14 cellular contexts compared by ENCODE assay signal in genomic region chr1:216830402-216830801, GRCh38.
"Had no signal": no experiment of that assay in that cellular context is flagged by ENCODE, and none has a peak within 500 bp of the region (broad histone marks: within the 10 kb centered on the region; RNA-seq: fewer than 3 reads in every experiment).

No MANE protein-coding gene starts in this region.

- H3K4me3 ChIP-seq: smooth muscle cell had no signal

- FAIRE-seq: TTC549 had no signal

- ATAC-seq: esophagus mucosa; left lobe of liver; sciatic nerve; stimulated activated memory B cell treated with anti-CD40 and anti-IgM and Interleukin-4, amounts not matched to agents 10 μg/mL and 1 μg/mL and 100 μg/mL, for 72 hours had no signal

- DNase-seq: activated CD4-positive, alpha-beta T cell treated with anti-CD3 and anti-CD28 coated beads, Interleukin-2, amount 50 U/mL, for 4 hours; activated gamma-delta T cell treated with Interleukin-2 at 50 U/mL for 16 hours; activated naive CD8-positive, alpha-beta T cell treated with anti-CD3 and anti-CD28 coated beads for 36 hours; amniotic stem cell; effector CD8-positive, alpha-beta T cell; hippocampal formation; islet precursor cell; stimulated activated CD4-positive, alpha-beta T cell treated with anti-CD3 and anti-CD28 coated beads, Interleukin-4, amount 100 ng/mL, for 4 hours had no signal
